1 cellular context compared by ENCODE assay signal in genomic region chr17:19648475-19649406, GRCh38.
A peak's percentile ranks its signal among the peaks of the same experiment; 100 is the strongest.
TF ChIP-seq lines count a peak whose summit lies in the region.

TSS of gene ALDH3A2 (plus strand) at chr17:19648751. CDS start at chr17:19648972, 221 bp downstream.

TF ChIP-seq in HepG2, 621 proteins besides CTCF, POLR2A, EP300 and RAD21 (continued from another document and continues in another):
- TF ChIP-seq PRDM4 (CRISPR knock-in tag; IDR thresholded peaks at IDR 0.05; ENCODE audit: borderline replicate concordance) (peak; percentile 61; the same call in 1 of the 2 replicates), RARA (CRISPR knock-in tag; IDR thresholded peaks at IDR 0.05) (peak; percentile 74), HDAC2 (CRISPR knock-in tag; IDR thresholded peaks at IDR 0.05) (peak; percentile 96), PAXIP1 (CRISPR knock-in tag; conservative IDR thresholded peaks at IDR 0.05) (peak; percentile 87), NR0B2 (CRISPR knock-in tag; IDR thresholded peaks at IDR 0.05) (peak; percentile 95), TIGD3 (CRISPR knock-in tag; IDR thresholded peaks at IDR 0.05; ENCODE audit: borderline replicate concordance) (0 out of 2 replicates have a peak, but pooled peaks have one; percentile 31), ZNF75D (CRISPR knock-in tag; IDR thresholded peaks at IDR 0.05; ENCODE audit: borderline replicate concordance) (no peak; the same call in 1 of the 2 replicates), ZNF34 (CRISPR knock-in tag; IDR thresholded peaks at IDR 0.05; ENCODE audit: borderline replicate concordance) (peak; percentile 70; the same call in 1 of the 2 replicates), ZNF883 (CRISPR knock-in tag; IDR thresholded peaks at IDR 0.05; ENCODE audit: not compliant biosample characterization) (peak; percentile 42), ZNF276 (CRISPR knock-in tag; IDR thresholded peaks at IDR 0.05; ENCODE audit: low read depth) (0 out of 2 replicates have a peak, but pooled peaks have one; percentile 62), ZBTB7A (CRISPR knock-in tag; IDR thresholded peaks at IDR 0.05) (peak; percentile 93), SETDB1 (CRISPR knock-in tag; IDR thresholded peaks at IDR 0.05; ENCODE audit: borderline replicate concordance) (0 out of 2 replicates have a peak, but pooled peaks have one; percentile 16), ZNF646 (CRISPR knock-in tag; IDR thresholded peaks at IDR 0.05) (peak; percentile 31; the same call in 1 of the 2 replicates), DMTF1 (CRISPR knock-in tag; IDR thresholded peaks at IDR 0.05) (no peak; the same call in 1 of the 2 replicates), IRF2 (CRISPR knock-in tag; IDR thresholded peaks at IDR 0.05) (peak; percentile 92), ZNF543 (CRISPR knock-in tag; IDR thresholded peaks at IDR 0.05) (peak; percentile 85; the same call in 1 of the 2 replicates), ZNF253 (CRISPR knock-in tag; IDR thresholded peaks at IDR 0.05; ENCODE audit: borderline replicate concordance) (no peak), ZNF775 (CRISPR knock-in tag; IDR thresholded peaks at IDR 0.05; ENCODE audit: borderline replicate concordance) (peak; percentile 77; the same call in 1 of the 2 replicates), BHLHE40 (IDR thresholded peaks at IDR 0.05; ENCODE audit: low read length) (peak; percentile 53; the same call in 1 of the 2 replicates), MLLT10 (CRISPR knock-in tag; IDR thresholded peaks at IDR 0.05) (no peak), FOXP1 (IDR thresholded peaks at IDR 0.05) (no peak), FOXP1 (CRISPR knock-in tag; IDR thresholded peaks at IDR 0.05) (peak; percentile 60), ATF6 (CRISPR knock-in tag; conservative IDR thresholded peaks at IDR 0.05) (peak; percentile 89; the same call in 1 of the 2 replicates), TRIM24 (CRISPR knock-in tag; IDR thresholded peaks at IDR 0.05) (no peak), ZNF432 (CRISPR knock-in tag; IDR thresholded peaks at IDR 0.05; ENCODE audit: borderline replicate concordance) (peak; percentile 90; the same call in 1 of the 2 replicates), ZNF501 (CRISPR knock-in tag; IDR thresholded peaks at IDR 0.05) (peak; percentile 96), ZNF317 (CRISPR knock-in tag; IDR thresholded peaks at IDR 0.05) (peak; percentile 92), ZNF468 (CRISPR knock-in tag; IDR thresholded peaks at IDR 0.05) (0 out of 2 replicates have a peak, but pooled peaks have one; percentile 19), ZNF567 (CRISPR knock-in tag; IDR thresholded peaks at IDR 0.05; ENCODE audit: borderline replicate concordance) (no peak; the same call in 1 of the 2 replicates), THAP11 (CRISPR knock-in tag; IDR thresholded peaks at IDR 0.05) (peak; percentile 82; the same call in 1 of the 2 replicates), KLF16 (CRISPR knock-in tag; IDR thresholded peaks at IDR 0.05) (peak; percentile 22 to 99; a peak in 2 of 4 replicates), ATF2 (CRISPR knock-in tag; IDR thresholded peaks at IDR 0.05) (peak; percentile 88)
